ENCODE assay signal across 31 cellular contexts in genomic region chr5:147876141-147876540, GRCh38. TPM values are rescaled to one million over a fixed set of nuclear protein-coding genes. Genes with fewer than 3 reads are reported as not detected.
"Had no signal": no experiment of that assay in that cellular context is flagged by ENCODE, and none has a peak within 500 bp of the region (broad histone marks: within the 10 kb centered on the region; RNA-seq: fewer than 3 reads in every experiment).

No MANE protein-coding gene starts in this region.

- H3K27me3 ChIP-seq: ascending aorta, Peyer's patch, SJSA1 had no signal

- H3K27ac ChIP-seq: ascending aorta, cardiac muscle cell, Peyer's patch, SJSA1 had no signal

- H3K27me3 Mint-ChIP-seq: activated naive CD4-positive, alpha-beta T cell treated with anti-CD3 and anti-CD28 coated beads, Interleukin-2, amount 50 U/mL, for 24 hours; activated naive CD8-positive, alpha-beta T cell treated with anti-CD3 and anti-CD28 coated beads, Interleukin-2, amount 10 ng/mL, durations not matched to agents 7 days and 5 days had no signal

- H3K9me2 ChIP-seq: SK-N-SH had no signal

- H3K9me3 ChIP-seq: ascending aorta, Peyer's patch, SJSA1, SK-N-SH had no signal

- H3K27ac Mint-ChIP-seq: activated CD4-positive, alpha-beta T cell treated with anti-CD3 and anti-CD28 coated beads for 36 hours; activated CD4-positive, alpha-beta T cell treated with anti-CD3 and anti-CD28 coated beads, Interleukin-2, amount 10 ng/mL, durations not matched to agents 7 days and 5 days; activated CD8-positive, alpha-beta T cell treated with anti-CD3 and anti-CD28 coated beads, Interleukin-2, amount 10 ng/mL, durations not matched to agents 7 days and 5 days; activated naive CD4-positive, alpha-beta T cell treated with anti-CD3 and anti-CD28 coated beads, Interleukin-2, amount 50 U/mL, for 24 hours; activated naive CD8-positive, alpha-beta T cell treated with anti-CD3 and anti-CD28 coated beads, Interleukin-2, amount 10 ng/mL, durations not matched to agents 7 days and 5 days; activated T-cell treated with anti-CD3 and anti-CD28 coated beads, Interleukin-2, amount 50 U/mL, for 24 hours; activated T-helper 2 cell treated with anti-CD3 and anti-CD28 coated beads, Interferon-gamma antibody, Interleukin-2, Interleukin-4, amounts not matched to agents 10 μg/mL and 5 μg/mL and 100 μg/mL, durations not matched to agents 14 hours and 24 hours and 36 hours; T-helper 1 cell treated with Interleukin-12 subunit alpha and Interleukin-12 subunit beta and Interleukin-4 antibody, amounts not matched to agents 30 μg/mL and 1 μg/mL, for 36 hours; T-helper 2 cell treated with Interferon-gamma antibody and Interleukin-4, amounts not matched to agents 5 μg/mL and 100 μg/mL, for 36 hours had no signal

- H3K9ac ChIP-seq: SK-N-SH had no signal

- DNase-seq: activated CD4-positive, alpha-beta T cell treated with anti-CD3 and anti-CD28 coated beads for 36 hours; activated CD4-positive, alpha-beta T cell treated with anti-CD3 and anti-CD28 coated beads, Interleukin-2, amount 10 ng/mL, durations not matched to agents 7 days and 5 days; activated CD4-positive, alpha-beta T cell treated with anti-CD3 and anti-CD28 coated beads, Interleukin-2, amount 50 U/mL, for 48 hours; activated CD8-positive, alpha-beta T cell treated with anti-CD3 and anti-CD28 coated beads, Interleukin-2, amount 10 ng/mL, durations not matched to agents 7 days and 5 days; activated gamma-delta T cell; activated naive CD4-positive, alpha-beta T cell treated with Interleukin-2 at 50 U/mL for 16 hours; activated naive CD8-positive, alpha-beta T cell treated with anti-CD3 and anti-CD28 coated beads, Interleukin-2, amount 10 ng/mL, durations not matched to agents 7 days and 5 days; activated T-cell treated with anti-CD3 and anti-CD28 coated beads, Interleukin-2, amount 50 U/mL, for 24 hours; amygdala; NCI-H1105; NCI-H1436; NCI-H1694; NCI-H2029; NCI-H345; NCI-H524 treated with DMSO at 0.1 percent for 48 hours; Peyer's patch; RPMI8226; SHP77 treated with DMSO at 0.1 percent for 48 hours; SK-N-SH had no signal

- H3K4me3 Mint-ChIP-seq: activated CD4-positive, alpha-beta T cell treated with anti-CD3 and anti-CD28 coated beads for 36 hours; activated CD4-positive, alpha-beta T cell treated with anti-CD3 and anti-CD28 coated beads, Interleukin-2, amount 10 ng/mL, durations not matched to agents 7 days and 5 days; activated CD8-positive, alpha-beta T cell treated with anti-CD3 and anti-CD28 coated beads, Interleukin-2, amount 10 ng/mL, durations not matched to agents 7 days and 5 days; activated naive CD4-positive, alpha-beta T cell treated with anti-CD3 and anti-CD28 coated beads, Interleukin-2, amount 50 U/mL, for 24 hours; activated naive CD8-positive, alpha-beta T cell treated with anti-CD3 and anti-CD28 coated beads, Interleukin-2, amount 10 ng/mL, durations not matched to agents 7 days and 5 days; activated T-cell treated with anti-CD3 and anti-CD28 coated beads, Interleukin-2, amount 50 U/mL, for 24 hours; central memory CD8-positive, alpha-beta T cell; T-helper 1 cell treated with Interleukin-12 subunit alpha and Interleukin-12 subunit beta and Interleukin-4 antibody, amounts not matched to agents 30 μg/mL and 1 μg/mL, for 36 hours; T-helper 2 cell treated with Interferon-gamma antibody and Interleukin-4, amounts not matched to agents 5 μg/mL and 100 μg/mL, for 36 hours had no signal

- H3K36me3 ChIP-seq: ascending aorta, cardiac muscle cell, Peyer's patch, SJSA1 had no signal

- H3K4me3 ChIP-seq: ascending aorta, cardiac muscle cell, Peyer's patch, SJSA1 had no signal

- H3K36me3 Mint-ChIP-seq: activated naive CD4-positive, alpha-beta T cell treated with anti-CD3 and anti-CD28 coated beads, Interleukin-2, amount 50 U/mL, for 24 hours; activated naive CD8-positive, alpha-beta T cell treated with anti-CD3 and anti-CD28 coated beads, Interleukin-2, amount 10 ng/mL, durations not matched to agents 7 days and 5 days had no signal

- H3K4me2 ChIP-seq: SK-N-SH had no signal

- ATAC-seq: activated CD4-positive, alpha-beta T cell treated with anti-CD3 and anti-CD28 coated beads for 36 hours; activated CD4-positive, CD25-positive, alpha-beta regulatory T cell treated with anti-CD3 and anti-CD28 coated beads, Interleukin-2, amount 50 U/mL, for 24 hours; activated CD8-positive, alpha-beta T cell treated with anti-CD3 and anti-CD28 coated beads, Interleukin-2, amount 10 ng/mL, durations not matched to agents 7 days and 5 days had no signal

- H3K9me3 Mint-ChIP-seq: activated CD4-positive, alpha-beta T cell treated with anti-CD3 and anti-CD28 coated beads, Interleukin-2, amount 10 ng/mL, durations not matched to agents 7 days and 5 days; activated naive CD4-positive, alpha-beta T cell treated with anti-CD3 and anti-CD28 coated beads, Interleukin-2, amount 50 U/mL, for 24 hours; activated naive CD8-positive, alpha-beta T cell treated with anti-CD3 and anti-CD28 coated beads, Interleukin-2, amount 10 ng/mL, durations not matched to agents 7 days and 5 days; activated T-cell treated with anti-CD3 and anti-CD28 coated beads, Interleukin-2, amount 50 U/mL, for 24 hours; activated T-helper 2 cell treated with anti-CD3 and anti-CD28 coated beads, Interferon-gamma antibody, Interleukin-2, Interleukin-4, amounts not matched to agents 10 μg/mL and 5 μg/mL and 100 μg/mL, durations not matched to agents 14 hours and 24 hours and 36 hours; central memory CD8-positive, alpha-beta T cell; T-helper 1 cell treated with Interleukin-12 subunit alpha and Interleukin-12 subunit beta and Interleukin-4 antibody, amounts not matched to agents 30 μg/mL and 1 μg/mL, for 36 hours; T-helper 2 cell treated with Interferon-gamma antibody and Interleukin-4, amounts not matched to agents 5 μg/mL and 100 μg/mL, for 36 hours had no signal

- H3K4me1 Mint-ChIP-seq: activated CD4-positive, alpha-beta T cell treated with anti-CD3 and anti-CD28 coated beads for 36 hours; activated CD4-positive, alpha-beta T cell treated with anti-CD3 and anti-CD28 coated beads, Interleukin-2, amount 10 ng/mL, durations not matched to agents 7 days and 5 days; activated naive CD4-positive, alpha-beta T cell treated with anti-CD3 and anti-CD28 coated beads, Interleukin-2, amount 50 U/mL, for 24 hours; activated naive CD8-positive, alpha-beta T cell treated with anti-CD3 and anti-CD28 coated beads, Interleukin-2, amount 10 ng/mL, durations not matched to agents 7 days and 5 days; central memory CD8-positive, alpha-beta T cell had no signal

- H3K4me1 ChIP-seq: ascending aorta, Peyer's patch, SJSA1 had no signal

RNA-seq across cellular contexts. Expression of gene SCGB3A2, which starts 2.4 kb away (rescaled TPM):
- total RNA-seq: activated CD4-positive, alpha-beta T cell treated with anti-CD3 and anti-CD28 coated beads for 36 hours; activated CD4-positive, alpha-beta T cell treated with anti-CD3 and anti-CD28 coated beads, Interleukin-2, amount 10 ng/mL, durations not matched to agents 7 days and 5 days; activated CD8-positive, alpha-beta T cell treated with anti-CD3 and anti-CD28 coated beads, Interleukin-2, amount 10 ng/mL, durations not matched to agents 7 days and 5 days; activated naive CD8-positive, alpha-beta T cell treated with anti-CD3 and anti-CD28 coated beads, Interleukin-2, amount 10 ng/mL, durations not matched to agents 7 days and 5 days; activated T-helper 2 cell treated with anti-CD3 and anti-CD28 coated beads, Interferon-gamma antibody, Interleukin-2, Interleukin-4, amounts not matched to agents 10 μg/mL and 5 μg/mL and 100 μg/mL, durations not matched to agents 14 hours and 24 hours and 36 hours; ascending aorta; cardiac muscle cell; M059J; NCI-H460; Peyer's patch; SJSA1 had no signal
- polyA plus RNA-seq: adipose tissue, SK-N-SH had no signal

RNA-seq across cellular contexts. Expression of gene C5orf46, which starts 30.2 kb away (rescaled TPM):
- total RNA-seq: activated CD4-positive, alpha-beta T cell treated with anti-CD3 and anti-CD28 coated beads for 36 hours; activated CD4-positive, alpha-beta T cell treated with anti-CD3 and anti-CD28 coated beads, Interleukin-2, amount 10 ng/mL, durations not matched to agents 7 days and 5 days; activated CD8-positive, alpha-beta T cell treated with anti-CD3 and anti-CD28 coated beads, Interleukin-2, amount 10 ng/mL, durations not matched to agents 7 days and 5 days; activated naive CD8-positive, alpha-beta T cell treated with anti-CD3 and anti-CD28 coated beads, Interleukin-2, amount 10 ng/mL, durations not matched to agents 7 days and 5 days; activated T-helper 2 cell treated with anti-CD3 and anti-CD28 coated beads, Interferon-gamma antibody, Interleukin-2, Interleukin-4, amounts not matched to agents 10 μg/mL and 5 μg/mL and 100 μg/mL, durations not matched to agents 14 hours and 24 hours and 36 hours; cardiac muscle cell; NCI-H460; Peyer's patch had no signal

RNA-seq across cellular contexts. Expression of gene SPINK1, which starts 44.7 kb away (rescaled TPM):
- total RNA-seq: activated CD4-positive, alpha-beta T cell treated with anti-CD3 and anti-CD28 coated beads for 36 hours; activated CD4-positive, alpha-beta T cell treated with anti-CD3 and anti-CD28 coated beads, Interleukin-2, amount 10 ng/mL, durations not matched to agents 7 days and 5 days; activated CD8-positive, alpha-beta T cell treated with anti-CD3 and anti-CD28 coated beads, Interleukin-2, amount 10 ng/mL, durations not matched to agents 7 days and 5 days; activated naive CD8-positive, alpha-beta T cell treated with anti-CD3 and anti-CD28 coated beads, Interleukin-2, amount 10 ng/mL, durations not matched to agents 7 days and 5 days; activated T-helper 2 cell treated with anti-CD3 and anti-CD28 coated beads, Interferon-gamma antibody, Interleukin-2, Interleukin-4, amounts not matched to agents 10 μg/mL and 5 μg/mL and 100 μg/mL, durations not matched to agents 14 hours and 24 hours and 36 hours; ascending aorta; cardiac muscle cell; M059J; NCI-H460; SJSA1 had no signal
- polyA plus RNA-seq: SK-N-SH had no signal
